In genomic region chr12:116483959-116484699, GRCh38 we compare ENCODE assay signal across 9 cellular contexts.
"Had no signal": no experiment of that assay in that cellular context is flagged by ENCODE, and none has a peak within 500 bp of the region (broad histone marks: within the 10 kb centered on the region; RNA-seq: fewer than 3 reads in every experiment).

No MANE protein-coding gene starts in this region.

- H3K27ac ChIP-seq: tibial nerve had no signal

- H3K36me3 ChIP-seq: tibial nerve had no signal

- H3K4me3 ChIP-seq: tibial nerve had no signal

- DNase-seq: activated CD4-positive, alpha-beta T cell treated with anti-CD3 and anti-CD28 coated beads, Interleukin-2, amount 50 U/mL, for 1 hour; activated CD4-positive, CD25-positive, alpha-beta regulatory T cell; amygdala; dermis blood vessel endothelial cell; erythroblast; retina had no signal

- H3K27me3 ChIP-seq: tibial nerve had no signal

- ATAC-seq: activated naive CD4-positive, alpha-beta T cell treated with anti-CD3 and anti-CD28 coated beads, Interleukin-2, amount 50 U/mL, for 72 hours; stimulated activated memory B cell treated with anti-CD40 and anti-IgM and Interleukin-4, amounts not matched to agents 10 μg/mL and 1 μg/mL and 100 μg/mL, for 72 hours had no signal
